8 cellular contexts compared by ENCODE assay signal in the genomic region with DNA sequence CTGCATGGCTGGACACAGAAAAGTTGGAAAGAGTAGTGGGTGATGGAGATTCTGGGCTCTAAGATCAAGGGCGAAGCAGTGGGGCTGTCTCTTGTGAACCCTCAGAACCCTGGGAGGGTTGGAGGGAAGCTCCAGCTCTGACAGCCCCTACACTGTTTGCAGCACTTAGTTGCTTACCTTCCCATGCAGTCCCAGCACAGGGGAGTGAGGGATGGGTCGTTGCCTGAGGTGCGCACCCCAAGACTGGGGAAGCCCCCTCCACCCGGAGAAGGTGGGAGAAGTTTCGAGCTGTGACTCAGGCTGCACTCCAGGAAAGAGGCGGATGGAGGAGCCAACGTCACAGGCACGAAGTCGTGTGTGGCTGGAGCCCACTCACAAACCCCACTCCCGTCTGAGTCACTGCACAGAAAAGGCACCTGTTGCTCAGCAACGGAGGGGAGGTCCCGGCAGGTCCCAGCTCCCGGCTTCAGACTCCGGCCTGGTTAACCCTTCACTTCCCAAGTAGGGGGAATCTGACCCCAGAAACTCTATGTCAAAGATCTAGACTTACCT.
A peak's percentile ranks its signal among the peaks of the same experiment; 100 is the strongest.
DNase-seq lines count a peak whose midpoint lies in the region; ATAC-seq and TF ChIP-seq lines count a peak whose summit lies in the region.

No MANE protein-coding gene starts in this region.

- H3K9me3 ChIP-seq in endodermal cell (ENCODE audit: control insufficient read depth, low read length): peaks cover 15% of the 10 kb centered on the region
- H3K9me3 ChIP-seq in CD4-positive, alpha-beta T cell (ENCODE audit: control insufficient read depth, low read length): peaks cover 5% of the 10 kb centered on the region

- ATAC-seq in GM18861 (IDR thresholded peaks at IDR 0.05; ENCODE audit: unreplicated experiment): no peak
- no peak for ATAC-seq in CD4-positive, alpha-beta T cell (ENCODE audit: poor library complexity)
- no peak for ATAC-seq in HG02884 (IDR thresholded peaks at IDR 0.05; ENCODE audit: unreplicated experiment)

- no peak overlapping the region for H3K4me3 ChIP-seq in endodermal cell (ENCODE audit: low read length)
- H3K4me3 ChIP-seq in retinal pigment epithelial cell (ENCODE audit: low read length): no peak overlapping the region

- peak; percentile 74 for DNase-seq in EL
- peak; percentile 75 for DNase-seq in T-helper 2 cell treated with Interferon-gamma antibody and Interleukin-4, amounts not matched to agents 5 μg/mL and 100 μg/mL, for 36 hours (ENCODE audit: low spot score)
- DNase-seq in endodermal cell: peak; percentile 76
- DNase-seq in retinal pigment epithelial cell (ENCODE audit: low read depth): peak; percentile 58
- DNase-seq in CD4-positive, alpha-beta T cell: no peak
- DNase-seq in effector CD8-positive, alpha-beta T cell (lab: John Stamatoyannopoulos, UW): no peak

- no peak overlapping the region for H3K27ac ChIP-seq in endodermal cell (ENCODE audit: low read depth, low read length)
- no peak overlapping the region for H3K27ac ChIP-seq in CD4-positive, alpha-beta T cell (ENCODE audit: low read depth, low read length)

- peaks cover 13% of the 10 kb centered on the region for H3K4me1 Mint-ChIP-seq in T-helper 2 cell treated with Interferon-gamma antibody and Interleukin-4, amounts not matched to agents 5 μg/mL and 100 μg/mL, for 36 hours (ENCODE audit: low read depth)
- peaks cover 4% of the 10 kb centered on the region for H3K4me1 Mint-ChIP-seq in endodermal cell
- H3K4me1 Mint-ChIP-seq in CD4-positive, alpha-beta T cell (ENCODE audit: low read depth): no peaks in the 10 kb centered on the region

- WGBS in endodermal cell (ENCODE audit: insufficient coverage in 1 of 2, insufficient read length in 1 of 2), 2 experiments: 9 to 45% methylated on average over 4 to 14 of the region's 14 CpGs

- no peaks in the 10 kb centered on the region for H3K9me3 Mint-ChIP-seq in T-helper 2 cell treated with Interferon-gamma antibody and Interleukin-4, amounts not matched to agents 5 μg/mL and 100 μg/mL, for 36 hours
- no peaks in the 10 kb centered on the region for H3K9me3 Mint-ChIP-seq in endodermal cell
- H3K9me3 Mint-ChIP-seq in CD4-positive, alpha-beta T cell: peaks cover 7% of the 10 kb centered on the region

- peaks cover 13% of the 10 kb centered on the region for H3K27me3 Mint-ChIP-seq in T-helper 2 cell treated with Interferon-gamma antibody and Interleukin-4, amounts not matched to agents 5 μg/mL and 100 μg/mL, for 36 hours (ENCODE audit: low read depth)
- peaks cover 6% of the 10 kb centered on the region for H3K27me3 Mint-ChIP-seq in endodermal cell (ENCODE audit: insufficient read depth)
- peaks cover 38% of the 10 kb centered on the region for H3K27me3 Mint-ChIP-seq in CD4-positive, alpha-beta T cell

- peaks cover 8% of the 10 kb centered on the region for H3K27me3 ChIP-seq in endodermal cell (ENCODE audit: control insufficient read depth, insufficient read depth, low read length, poor library complexity, severe bottlenecking)
- H3K27me3 ChIP-seq in CD4-positive, alpha-beta T cell (ENCODE audit: control insufficient read depth, insufficient read depth, low read length): peaks cover 8% of the 10 kb centered on the region

- no peaks in the 10 kb centered on the region for H3K4me1 ChIP-seq in endodermal cell (ENCODE audit: control insufficient read depth, insufficient read depth, low read length)

- H3K4me3 Mint-ChIP-seq in T-helper 2 cell treated with Interferon-gamma antibody and Interleukin-4, amounts not matched to agents 5 μg/mL and 100 μg/mL, for 36 hours: no peak overlapping the region
- no peak overlapping the region for H3K4me3 Mint-ChIP-seq in endodermal cell
- H3K4me3 Mint-ChIP-seq in CD4-positive, alpha-beta T cell: no peak overlapping the region

- H3K27ac Mint-ChIP-seq in T-helper 2 cell treated with Interferon-gamma antibody and Interleukin-4, amounts not matched to agents 5 μg/mL and 100 μg/mL, for 36 hours: no peak overlapping the region
- no peak overlapping the region for H3K27ac Mint-ChIP-seq in endodermal cell
- H3K27ac Mint-ChIP-seq in CD4-positive, alpha-beta T cell: no peak overlapping the region

- CTCF ChIA-PET in CD4-positive, alpha-beta T cell (lab: Charles Lee): no interaction called here

- POLR2A ChIA-PET in CD4-positive, alpha-beta T cell (lab: Charles Lee): no interaction called here

- intact Hi-C loops in CD4-positive, alpha-beta T cell (cut with DNase I, micrococcal nuclease): no loop called here

- no peak overlapping the region for H3K9ac ChIP-seq in endodermal cell (ENCODE audit: extremely low read depth, low read length, poor library complexity, severe bottlenecking)

- H3K36me3 Mint-ChIP-seq in T-helper 2 cell treated with Interferon-gamma antibody and Interleukin-4, amounts not matched to agents 5 μg/mL and 100 μg/mL, for 36 hours (ENCODE audit: low read depth): no peaks in the 10 kb centered on the region
- H3K36me3 Mint-ChIP-seq in endodermal cell (ENCODE audit: low read depth): no peaks in the 10 kb centered on the region
- H3K36me3 Mint-ChIP-seq in CD4-positive, alpha-beta T cell (ENCODE audit: low read depth): no peaks in the 10 kb centered on the region

- no peaks in the 10 kb centered on the region for H3K36me3 ChIP-seq in endodermal cell (ENCODE audit: control insufficient read depth, insufficient read depth, low read length)

- no peak for TF ChIP-seq CTCF in endodermal cell (conservative IDR thresholded peaks at IDR 0.05)
- TF ChIP-seq CTCF in retinal pigment epithelial cell (conservative IDR thresholded peaks at IDR 0.05; ENCODE audit: low read depth, low read length): no peak
- no peak for TF ChIP-seq CTCF in CD4-positive, alpha-beta T cell (IDR thresholded peaks at IDR 0.05)

Comparison
In these comparisons a context has a peak if more than half of its experiments do, and no peak if none do; other contexts are left out.
1. DNase-seq: peak in EL (single experiment), T-helper 2 cell treated with Interferon-gamma antibody and Interleukin-4, amounts not matched to agents 5 μg/mL and 100 μg/mL, for 36 hours (single experiment), endodermal cell (single experiment) and retinal pigment epithelial cell (single experiment); none in CD4-positive, alpha-beta T cell (0 of 10) and effector CD8-positive, alpha-beta T cell (single experiment).